32 cellular contexts compared by ENCODE assay signal in the genomic region with DNA sequence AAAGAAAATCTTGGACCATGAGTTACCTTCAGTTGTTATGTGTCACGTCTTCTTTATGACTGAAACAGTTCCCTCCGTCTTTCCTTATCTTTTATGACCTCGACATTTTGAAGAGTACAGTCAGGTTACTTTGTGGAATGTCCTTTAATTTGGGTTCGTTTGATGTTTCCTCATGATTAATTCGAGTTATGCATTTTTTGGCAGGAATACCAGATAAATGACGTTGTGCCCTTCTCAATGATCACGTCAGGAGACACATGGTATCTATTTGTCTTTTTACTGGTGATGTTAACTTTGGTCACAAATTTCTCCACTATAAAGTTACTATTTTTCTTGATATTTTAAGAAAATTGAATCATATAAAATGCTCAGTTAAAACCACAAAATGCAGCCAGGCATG. TPM values are rescaled to one million over a fixed set of nuclear protein-coding genes. Genes with fewer than 3 reads are reported as not detected.
"Had no signal": no experiment of that assay in that cellular context is flagged by ENCODE, and none has a peak within 500 bp of the region (broad histone marks: within the 10 kb centered on the region; RNA-seq: fewer than 3 reads in every experiment).

No MANE protein-coding gene starts in this region.

- H3K27ac Mint-ChIP-seq: activated CD4-positive, alpha-beta T cell treated with anti-CD3 and anti-CD28 coated beads for 36 hours; activated CD8-positive, alpha-beta T cell treated with anti-CD3 and anti-CD28 coated beads, Interleukin-2, amount 10 ng/mL, durations not matched to agents 7 days and 5 days; activated naive CD4-positive, alpha-beta T cell treated with anti-CD3 and anti-CD28 coated beads, Interleukin-2, amount 50 U/mL, for 72 hours; activated naive CD8-positive, alpha-beta T cell treated with anti-CD3 and anti-CD28 coated beads, Interleukin-2, amount 50 U/mL, for 24 hours; activated T-helper 1 cell treated with anti-CD3 and anti-CD28 coated beads, Interleukin-12 subunit alpha, Interleukin-12 subunit beta, Interleukin-2, Interleukin-4 antibody, amounts not matched to agents 30 ng/mL and 10 ng/mL and 1 ng/mL, durations not matched to agents 14 hours and 24 hours and 36 hours had no signal

- DNase-seq: activated CD4-positive, alpha-beta T cell treated with anti-CD3 and anti-CD28 coated beads for 36 hours; activated CD4-positive, alpha-beta T cell treated with anti-CD3 and anti-CD28 coated beads, Interleukin-2, amount 50 U/mL, for 1 hour; activated CD4-positive, CD25-positive, alpha-beta regulatory T cell; activated CD8-positive, alpha-beta memory T cell treated with anti-CD3 and anti-CD28 coated beads, Interleukin-2, amount 50 U/mL, for 48 hours; activated CD8-positive, alpha-beta T cell treated with anti-CD3 and anti-CD28 coated beads, Interleukin-2, amount 10 ng/mL, durations not matched to agents 7 days and 5 days; activated effector memory CD4-positive, alpha-beta T cell treated with Interleukin-2 at 50 U/mL for 16 hours; activated naive CD4-positive, alpha-beta T cell treated with Interleukin-2 at 50 U/mL for 16 hours; activated naive CD8-positive, alpha-beta T cell treated with anti-CD3 and anti-CD28 coated beads, Interleukin-2, amount 50 U/mL, for 24 hours; activated T-cell treated with anti-CD3 and anti-CD28 coated beads, Interleukin-2, amount 50 U/mL, for 1 hour; amygdala; brain microvascular endothelial cell; MG63; MV-4-11; NCI-H1092 treated with DMSO at 0.1 percent for 48 hours; NCI-H1436; NCI-H1694 treated with DMSO at 0.1 percent for 48 hours; NCI-H2029 treated with DMSO at 0.1 percent for 48 hours; NCI-H510A treated with DMSO at 0.1 percent for 48 hours; NCI-H69; NK-92 treated with Interleukin-12 subunit alpha and Interleukin-12 subunit beta, amount 100 ng/mL, for 24 hours; OCI-M1; RPMI8226; SK-N-SH; T-helper 1 cell had no signal

- H3K27me3 ChIP-seq: brain microvascular endothelial cell, MG63 had no signal

- H3K4me3 ChIP-seq: MG63 had no signal

- H3K4me3 Mint-ChIP-seq: activated CD4-positive, alpha-beta T cell treated with anti-CD3 and anti-CD28 coated beads for 36 hours; activated CD8-positive, alpha-beta T cell treated with anti-CD3 and anti-CD28 coated beads, Interleukin-2, amount 10 ng/mL, durations not matched to agents 7 days and 5 days; activated naive CD8-positive, alpha-beta T cell treated with anti-CD3 and anti-CD28 coated beads, Interleukin-2, amount 50 U/mL, for 24 hours; activated T-helper 1 cell treated with anti-CD3 and anti-CD28 coated beads, Interleukin-12 subunit alpha, Interleukin-12 subunit beta, Interleukin-2, Interleukin-4 antibody, amounts not matched to agents 30 ng/mL and 10 ng/mL and 1 ng/mL, durations not matched to agents 14 hours and 24 hours and 36 hours had no signal

- H3K9ac ChIP-seq: SK-N-SH had no signal

- ATAC-seq: activated CD4-positive, alpha-beta T cell treated with anti-CD3 and anti-CD28 coated beads for 36 hours; activated CD8-positive, alpha-beta T cell treated with anti-CD3 and anti-CD28 coated beads, Interleukin-2, amount 10 ng/mL, durations not matched to agents 7 days and 5 days; activated naive CD4-positive, alpha-beta T cell treated with anti-CD3 and anti-CD28 coated beads, Interleukin-2, amount 50 U/mL, for 72 hours; activated naive CD8-positive, alpha-beta T cell treated with anti-CD3 and anti-CD28 coated beads, Interleukin-2, amount 50 U/mL, for 24 hours; Panc1; Right ventricle myocardium inferior had no signal

- H3K9me3 ChIP-seq: MG63, SK-N-SH had no signal

- H3K36me3 Mint-ChIP-seq: activated naive CD4-positive, alpha-beta T cell treated with anti-CD3 and anti-CD28 coated beads, Interleukin-2, amount 50 U/mL, for 72 hours had no signal

- H3K27ac ChIP-seq: brain microvascular endothelial cell, VCaP had no signal

- H3K4me2 ChIP-seq: SK-N-SH had no signal

- H3K36me3 ChIP-seq: brain microvascular endothelial cell, MG63 had no signal

- H3K9me3 Mint-ChIP-seq: activated naive CD8-positive, alpha-beta T cell treated with anti-CD3 and anti-CD28 coated beads, Interleukin-2, amount 50 U/mL, for 24 hours; activated T-helper 1 cell treated with anti-CD3 and anti-CD28 coated beads, Interleukin-12 subunit alpha, Interleukin-12 subunit beta, Interleukin-2, Interleukin-4 antibody, amounts not matched to agents 30 ng/mL and 10 ng/mL and 1 ng/mL, durations not matched to agents 14 hours and 24 hours and 36 hours had no signal

- H3K4me1 Mint-ChIP-seq: activated CD4-positive, alpha-beta T cell treated with anti-CD3 and anti-CD28 coated beads for 36 hours; activated naive CD8-positive, alpha-beta T cell treated with anti-CD3 and anti-CD28 coated beads, Interleukin-2, amount 50 U/mL, for 24 hours had no signal

RNA-seq across cellular contexts. Expression of a gene that starts 17.3 kb away (rescaled TPM):
- total RNA-seq: activated CD4-positive, alpha-beta T cell treated with anti-CD3 and anti-CD28 coated beads for 36 hours; activated CD8-positive, alpha-beta T cell treated with anti-CD3 and anti-CD28 coated beads, Interleukin-2, amount 10 ng/mL, durations not matched to agents 7 days and 5 days; activated naive CD4-positive, alpha-beta T cell treated with anti-CD3 and anti-CD28 coated beads, Interleukin-2, amount 50 U/mL, for 72 hours; activated T-helper 1 cell treated with anti-CD3 and anti-CD28 coated beads, Interleukin-12 subunit alpha, Interleukin-12 subunit beta, Interleukin-2, Interleukin-4 antibody, amounts not matched to agents 30 ng/mL and 10 ng/mL and 1 ng/mL, durations not matched to agents 14 hours and 24 hours and 36 hours; cardiac septum; cerebellum; Right ventricle myocardium inferior; T-helper 2 cell treated with Interferon-gamma antibody and Interleukin-4, amounts not matched to agents 100 ng/mL and 5 ng/mL, for 36 hours had no signal

RNA-seq across cellular contexts. Expression of a gene that starts 40.1 kb away (rescaled TPM):
- total RNA-seq: activated CD4-positive, alpha-beta T cell treated with anti-CD3 and anti-CD28 coated beads for 36 hours; activated CD8-positive, alpha-beta T cell treated with anti-CD3 and anti-CD28 coated beads, Interleukin-2, amount 10 ng/mL, durations not matched to agents 7 days and 5 days; activated naive CD4-positive, alpha-beta T cell treated with anti-CD3 and anti-CD28 coated beads, Interleukin-2, amount 50 U/mL, for 72 hours; activated T-helper 1 cell treated with anti-CD3 and anti-CD28 coated beads, Interleukin-12 subunit alpha, Interleukin-12 subunit beta, Interleukin-2, Interleukin-4 antibody, amounts not matched to agents 30 ng/mL and 10 ng/mL and 1 ng/mL, durations not matched to agents 14 hours and 24 hours and 36 hours; cardiac septum; cerebellum; Right ventricle myocardium inferior; T-helper 2 cell treated with Interferon-gamma antibody and Interleukin-4, amounts not matched to agents 100 ng/mL and 5 ng/mL, for 36 hours had no signal
- polyA plus RNA-seq: SK-N-SH had no signal
